ENCODE assay signal across 7 cellular contexts in the genomic region with DNA sequence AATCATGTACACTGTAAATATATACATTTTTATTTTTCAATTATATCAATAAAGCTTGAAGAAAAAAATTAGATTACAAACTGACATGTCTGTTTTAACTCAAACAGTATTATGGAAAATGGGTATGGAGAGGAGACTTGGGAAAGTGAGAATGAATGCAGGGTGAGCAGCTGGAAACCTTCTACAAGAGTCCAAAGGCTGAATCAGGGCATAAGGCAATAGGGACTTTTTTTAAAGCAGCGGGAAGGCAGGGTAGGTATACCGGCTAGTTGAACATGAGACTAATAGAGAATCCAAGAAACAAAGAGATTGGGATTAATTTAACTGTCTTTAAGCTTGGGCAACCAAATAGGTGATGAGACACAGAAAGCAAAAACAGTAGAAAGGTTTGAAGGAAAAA.
"Had no signal": no experiment of that assay in that cellular context is flagged by ENCODE, and none has a peak within 500 bp of the region (broad histone marks: within the 10 kb centered on the region; RNA-seq: fewer than 3 reads in every experiment).

No MANE protein-coding gene starts in this region.

- H3K4me2 ChIP-seq: KMS-11 had no signal

- DNase-seq: IMR-90, KBM-7, KG1 had no signal

- H3K9ac ChIP-seq: KMS-11 had no signal

- H3K27ac ChIP-seq: HL-60, KMS-11 had no signal

- FAIRE-seq: HTR-8/SVneo, K562 had no signal

- H3K4me3 ChIP-seq: K562 had no signal

- ATAC-seq: K562 had no signal
